ENCODE assay signal across 8 cellular contexts in genomic region chr19:34359140-34359953, GRCh38. TPM values are rescaled to one million over a fixed set of nuclear protein-coding genes. Genes with fewer than 3 reads are reported as not detected.
DNase-seq lines count a peak whose midpoint lies in the region; ATAC-seq and TF ChIP-seq lines count a peak whose summit lies in the region.

No MANE protein-coding gene starts in this region.

- no peaks in the 10 kb centered on the region for H3K27me3 ChIP-seq in KMS-11 (ENCODE audit: insufficient read depth, low read depth)

- H3K79me2 ChIP-seq in KMS-11 (ENCODE audit: insufficient read depth, low read depth): no peaks in the 10 kb centered on the region

- peak overlapping the region; percentile 62; the same call in 1 of the 2 replicates for H3K4me2 ChIP-seq in KMS-11

- H3K4me3 ChIP-seq in KMS-11 (IDR thresholded peaks at IDR 0.05; ENCODE audit: insufficient read depth, low read depth, low read length): no peak overlapping the region

- peaks cover 0 to 6% of the 10 kb centered on the region in 2 donors for H3K36me3 Mint-ChIP-seq in activated T-cell treated with anti-CD3 and anti-CD28 coated beads, Interleukin-2, amount 50 U/mL, for 72 hours (ENCODE audit: insufficient read depth in 2 of 2)
- H3K36me3 Mint-ChIP-seq in naive B cell: no peaks in the 10 kb centered on the region
- H3K36me3 Mint-ChIP-seq in stimulated activated memory B cell treated with anti-CD40 and anti-IgM and Interleukin-4, amounts not matched to agents 10 μg/mL and 1 μg/mL and 100 μg/mL, for 72 hours: peaks cover 8% of the 10 kb centered on the region

- H3K9me3 Mint-ChIP-seq in activated T-cell treated with anti-CD3 and anti-CD28 coated beads, Interleukin-2, amount 50 U/mL, for 72 hours: no peaks in the 10 kb centered on the region
- H3K9me3 Mint-ChIP-seq in naive B cell: no peaks in the 10 kb centered on the region
- no peaks in the 10 kb centered on the region for H3K9me3 Mint-ChIP-seq in stimulated activated memory B cell treated with anti-CD40 and anti-IgM and Interleukin-4, amounts not matched to agents 10 μg/mL and 1 μg/mL and 100 μg/mL, for 72 hours

- peak overlapping the region; percentile 87 for H3K27ac Mint-ChIP-seq in activated T-cell treated with anti-CD3 and anti-CD28 coated beads, Interleukin-2, amount 50 U/mL, for 72 hours
- H3K27ac Mint-ChIP-seq in naive B cell: peak overlapping the region; percentile 81 to 95 (median 95)
- H3K27ac Mint-ChIP-seq in stimulated activated memory B cell treated with anti-CD40 and anti-IgM and Interleukin-4, amounts not matched to agents 10 μg/mL and 1 μg/mL and 100 μg/mL, for 72 hours: peak overlapping the region; percentile 83

- peak; percentile 3; the same call in 1 of the 2 replicates for TF ChIP-seq CTCF in KMS-11 (conservative IDR thresholded peaks at IDR 0.05; ENCODE audit: low read depth, low read length)

- DNase-seq in Daoy (ENCODE audit: low read depth): peak; percentile 99
- DNase-seq in activated T-cell treated with anti-CD3 and anti-CD28 coated beads, Interleukin-2, amount 50 U/mL, for 72 hours: peak; percentile 97 to 98
- DNase-seq in fibroblast of gingiva (ENCODE audit: low read depth): peak; percentile 96
- peak; percentile 89 for DNase-seq in naive B cell

- peaks cover 48% of the 10 kb centered on the region for H3K4me1 Mint-ChIP-seq in activated T-cell treated with anti-CD3 and anti-CD28 coated beads, Interleukin-2, amount 50 U/mL, for 72 hours (ENCODE audit: low read depth)
- peaks cover 16 to 32% (median 30%) of the 10 kb centered on the region in 3 donors for H3K4me1 Mint-ChIP-seq in naive B cell
- H3K4me1 Mint-ChIP-seq in stimulated activated memory B cell treated with anti-CD40 and anti-IgM and Interleukin-4, amounts not matched to agents 10 μg/mL and 1 μg/mL and 100 μg/mL, for 72 hours: peaks cover 30% of the 10 kb centered on the region

- H2AFZ ChIP-seq in KMS-11 (ENCODE audit: low read depth): peak overlapping the region; percentile 35; the same call in 1 of the 2 replicates

- peak overlapping the region; percentile 50; the same call in 1 of the 2 replicates for H3K9ac ChIP-seq in KMS-11

- H3K36me3 ChIP-seq in KMS-11 (ENCODE audit: insufficient read depth): no peaks in the 10 kb centered on the region

- peaks cover 2% of the 10 kb centered on the region for H3K4me1 ChIP-seq in KMS-11 (ENCODE audit: low read depth, poor library complexity, severe bottlenecking)

- H3K4me3 Mint-ChIP-seq in activated T-cell treated with anti-CD3 and anti-CD28 coated beads, Interleukin-2, amount 50 U/mL, for 72 hours: peak overlapping the region; percentile 93 to 94
- H3K4me3 Mint-ChIP-seq in naive B cell: peak overlapping the region; percentile 88 to 97 (median 92)
- H3K4me3 Mint-ChIP-seq in stimulated activated memory B cell treated with anti-CD40 and anti-IgM and Interleukin-4, amounts not matched to agents 10 μg/mL and 1 μg/mL and 100 μg/mL, for 72 hours: peak overlapping the region; percentile 86

- H4K20me1 ChIP-seq in KMS-11 (ENCODE audit: insufficient read depth): no peaks in the 10 kb centered on the region

- no peaks in the 10 kb centered on the region for H3K27me3 Mint-ChIP-seq in activated T-cell treated with anti-CD3 and anti-CD28 coated beads, Interleukin-2, amount 50 U/mL, for 72 hours (ENCODE audit: low read depth)
- no peaks in the 10 kb centered on the region for H3K27me3 Mint-ChIP-seq in naive B cell
- H3K27me3 Mint-ChIP-seq in stimulated activated memory B cell treated with anti-CD40 and anti-IgM and Interleukin-4, amounts not matched to agents 10 μg/mL and 1 μg/mL and 100 μg/mL, for 72 hours: no peaks in the 10 kb centered on the region

- peak overlapping the region; percentile 53; the same call in 1 of the 2 replicates for H3K27ac ChIP-seq in KMS-11

- ATAC-seq in GM21786 (IDR thresholded peaks at IDR 0.05; ENCODE audit: unreplicated experiment): peak; percentile 88
- ATAC-seq in activated T-cell treated with anti-CD3 and anti-CD28 coated beads, Interleukin-2, amount 50 U/mL, for 72 hours (replicated peaks in 1 of 2): peak; percentile 96 to 97
- ATAC-seq in naive B cell (ENCODE audit: low read depth in 2 of 2): peak; percentile 88 to 89
- ATAC-seq in stimulated activated memory B cell treated with anti-CD40 and anti-IgM and Interleukin-4, amounts not matched to agents 10 μg/mL and 1 μg/mL and 100 μg/mL, for 72 hours: peak; percentile 99

TF ChIP-seq in PFSK-1, 5 proteins besides CTCF, POLR2A, EP300 and RAD21:
- no peak for TF ChIP-seq TAF1 (IDR thresholded peaks at IDR 0.05; ENCODE audit: borderline replicate concordance, insufficient read depth, low read length)
- no peak for TF ChIP-seq REST (IDR thresholded peaks at IDR 0.05; ENCODE audit: insufficient read depth in 1 of 2, low read depth in 2 of 2, low read length in 2 of 2)
- TF ChIP-seq SIN3A (IDR thresholded peaks at IDR 0.05; ENCODE audit: borderline replicate concordance, insufficient read depth, low read length): 0 out of 2 replicates have a peak, but pooled peaks have one; percentile 12
- peak; percentile 26 for TF ChIP-seq FOXP2 (optimal IDR thresholded peaks at IDR 0.05; ENCODE audit: borderline replicate concordance, extremely low read depth, extremely low read length, insufficient read depth)
TF ChIP-seq in PFSK-1: peak in this region for 2.

RNA-seq across cellular contexts. Expression of gene GPI, which starts 5.6 kb away (rescaled TPM):
- 124 and 134 TPM in 2 replicates for total RNA-seq in Daoy (2014; rRNA removed; shearing (Covaris generic))
- 325 TPM for polyA plus RNA-seq in PFSK-1 (2012; ENCODE audit: insufficient read length, low read depth)
- total RNA-seq in activated T-cell treated with anti-CD3 and anti-CD28 coated beads, Interleukin-2, amount 50 U/mL, for 72 hours: 100 to 1,000 TPM; 240 to 282 TPM
- polyA plus RNA-seq in naive B cell (ENCODE audit: low read depth in 6 of 6): 100 to 1,000 TPM in 5 of 6 donors, 10 to 100 TPM in 1; 98.5 to 118 (median 111) TPM

RNA-seq across cellular contexts. Expression of gene PDCD2L, which starts 44.9 kb away (rescaled TPM):
- 73.5 and 80.1 TPM in 2 replicates for total RNA-seq in Daoy (2014; rRNA removed; shearing (Covaris generic))
- 13.8 TPM for polyA plus RNA-seq in PFSK-1 (2012; ENCODE audit: insufficient read length, low read depth)
- total RNA-seq in activated T-cell treated with anti-CD3 and anti-CD28 coated beads, Interleukin-2, amount 50 U/mL, for 72 hours: 10 to 100 TPM; 23.2 to 34.4 TPM
- polyA plus RNA-seq in naive B cell (ENCODE audit: low read depth in 6 of 6): 10 to 100 TPM in 5 of 6 donors, 1 to 10 TPM in 1; 4.7 to 20.9 (median 16.3) TPM
